Comparison of ENCODE assay signal across 11 cellular contexts in the genomic region with DNA sequence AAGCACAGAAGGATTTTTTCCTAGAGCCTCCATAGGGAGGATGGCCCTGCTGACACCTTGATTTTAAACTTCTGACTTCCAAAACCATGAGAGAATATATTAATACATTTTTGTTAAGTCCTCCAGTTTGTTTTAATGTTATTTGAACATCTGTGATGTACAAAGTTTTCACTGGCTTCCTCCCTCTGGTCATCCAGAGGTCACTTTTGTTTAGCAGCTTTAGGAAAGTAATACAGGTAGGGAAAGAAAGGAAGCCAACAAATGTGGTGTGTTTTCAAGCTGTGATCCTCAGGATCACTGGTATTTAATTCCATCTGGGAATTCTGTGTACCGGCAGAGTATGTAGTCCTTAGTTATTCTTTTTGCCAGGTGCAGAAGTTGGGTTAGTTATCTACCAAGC.
"Had no signal": no experiment of that assay in that cellular context is flagged by ENCODE, and none has a peak within 500 bp of the region (broad histone marks: within the 10 kb centered on the region; RNA-seq: fewer than 3 reads in every experiment).

No MANE protein-coding gene starts in this region.

- H3K9ac ChIP-seq: GM23248 had no signal

- H2AFZ ChIP-seq: GM23248, GM23338 had no signal

- FAIRE-seq: H1, H54 had no signal

- ATAC-seq: GM23338, HCT116 had no signal

- DNase-seq: GM23248, GOT3, H7, H9, HCEC 1CT, HFFc6 had no signal

- H3K4me2 ChIP-seq: GM23338 had no signal

- H3K36me3 ChIP-seq: HAP-1 had no signal

- H3K27ac ChIP-seq: GM23248 had no signal

- H3K4me3 ChIP-seq: GM23248, GM23338, HAP-1 had no signal
